In the genomic region with DNA sequence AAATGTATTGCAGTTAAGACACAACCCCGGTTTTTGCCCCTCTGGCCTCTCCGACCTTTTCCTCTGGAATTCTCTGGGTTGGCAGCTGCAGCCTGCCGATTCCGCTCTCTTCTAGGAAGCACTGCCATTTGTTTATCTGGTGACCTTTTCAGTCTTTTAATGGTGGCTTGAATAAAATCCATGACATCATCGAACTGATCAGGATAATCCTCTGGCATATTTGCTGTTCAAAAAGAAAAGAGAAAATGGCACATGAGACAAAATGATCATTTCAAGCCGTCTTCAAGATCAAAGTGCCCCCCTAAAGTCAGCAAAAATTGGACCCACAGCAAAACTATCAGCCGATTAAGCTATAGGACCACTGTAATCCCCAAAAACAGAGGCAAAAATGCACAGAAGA, we compare ENCODE assay signal across 28 cellular contexts. TPM values are rescaled to one million over a fixed set of nuclear protein-coding genes. Genes with fewer than 3 reads are reported as not detected.
"Had no signal": no experiment of that assay in that cellular context is flagged by ENCODE, and none has a peak within 500 bp of the region (broad histone marks: within the 10 kb centered on the region; RNA-seq: fewer than 3 reads in every experiment).

No MANE protein-coding gene starts in this region.

- DNase-seq: activated CD4-positive, alpha-beta T cell treated with anti-CD3 and anti-CD28 coated beads for 36 hours; activated CD4-positive, alpha-beta T cell treated with anti-CD3 and anti-CD28 coated beads, Interleukin-2, amount 50 U/mL, for 48 hours; activated CD4-positive, CD25-positive, alpha-beta regulatory T cell; activated CD8-positive, alpha-beta memory T cell treated with anti-CD3 and anti-CD28 coated beads for 24 hours; activated effector memory CD4-positive, alpha-beta T cell treated with Interleukin-2 at 50 U/mL for 16 hours; activated naive CD4-positive, alpha-beta T cell treated with Interleukin-2 at 50 U/mL for 16 hours; anterior cingulate cortex; dermis blood vessel endothelial cell; effector CD8-positive, alpha-beta T cell; esophagus squamous epithelium; gastrocnemius medialis; glutamatergic neuron; left lung; lower lobe of right lung; mesenchymal stem cell; natural killer cell; retina; sigmoid colon; small intestine; stimulated activated CD4-positive, alpha-beta T cell treated with anti-CD3 and anti-CD28 coated beads, Interleukin-1b, Interleukin-23, amount 100 ng/mL, for 48 hours; stimulated activated CD4-positive, alpha-beta T cell treated with anti-CD3 and anti-CD28 coated beads, Interleukin-4, amount 100 ng/mL, for 4 hours; stimulated activated CD8-positive, alpha-beta memory T cell treated with anti-CD3 and anti-CD28 coated beads, Interleukin-4, amount 100 ng/mL, for 48 hours; stimulated activated naive CD8-positive, alpha-beta T cell treated with anti-CD3 and anti-CD28 coated beads, Interleukin-15, amount 100 ng/mL, for 72 hours; substantia nigra had no signal

- H3K27ac ChIP-seq: epithelial cell of prostate, esophagus squamous epithelium, gastrocnemius medialis, left lung, lower lobe of right lung had no signal

- H3K4me3 ChIP-seq: esophagus squamous epithelium, gastrocnemius medialis, left lung, lower lobe of right lung, sigmoid colon had no signal

- ATAC-seq: activated CD4-positive, alpha-beta T cell treated with anti-CD3 and anti-CD28 coated beads for 36 hours; gastrocnemius medialis; left lung; lower lobe of right lung; natural killer cell; stimulated activated memory B cell treated with anti-CD40 and anti-IgM and Interleukin-4, amounts not matched to agents 10 μg/mL and 1 μg/mL and 100 μg/mL, for 72 hours; stimulated activated naive CD8-positive, alpha-beta T cell treated with anti-CD3 and anti-CD28 coated beads, Interleukin-15, amount 100 ng/mL, for 72 hours had no signal

- H3K27me3 ChIP-seq: esophagus squamous epithelium, gastrocnemius medialis, left lung, sigmoid colon had no signal

- H3K4me1 ChIP-seq: esophagus squamous epithelium, left lung, lower lobe of right lung had no signal

- H3K9me3 ChIP-seq: esophagus squamous epithelium, gastrocnemius medialis, left lung, lower lobe of right lung, sigmoid colon had no signal

- H3K36me3 ChIP-seq: esophagus squamous epithelium, left lung, lower lobe of right lung had no signal

RNA-seq across cellular contexts. Expression of gene GDNF, which starts 23.9 kb away (rescaled TPM):
- total RNA-seq: activated CD4-positive, alpha-beta T cell treated with anti-CD3 and anti-CD28 coated beads for 36 hours; dermis blood vessel endothelial cell; left lung; lower lobe of right lung; natural killer cell; T-helper 1 cell treated with Interleukin-12 subunit alpha and Interleukin-12 subunit beta and Interleukin-4 antibody, amounts not matched to agents 30 ng/mL and 1 ng/mL, for 36 hours; ureter had no signal
